10 cellular contexts compared by ENCODE assay signal in genomic region chr1:71307451-71307850, GRCh38.
DNase-seq lines count a peak whose midpoint lies in the region; ATAC-seq and TF ChIP-seq lines count a peak whose summit lies in the region.
"Had no signal": no experiment of that assay in that cellular context is flagged by ENCODE, and none has a peak within 500 bp of the region (broad histone marks: within the 10 kb centered on the region; RNA-seq: fewer than 3 reads in every experiment).

No MANE protein-coding gene starts in this region.

- no peaks in the 10 kb centered on the region for H4K20me1 ChIP-seq in Loucy (ENCODE audit: insufficient read depth, low read length, poor library complexity, severe bottlenecking)

- no peak overlapping the region for H3K9ac ChIP-seq in Loucy (ENCODE audit: low read depth, low read length, poor library complexity, severe bottlenecking)

- TF ChIP-seq CTCF in Loucy (conservative IDR thresholded peaks at IDR 0.05; ENCODE audit: low read length) (no peak), choroid plexus epithelial cell (conservative IDR thresholded peaks at IDR 0.05; ENCODE audit: low read depth, low read length) (no peak), psoas muscle (IDR thresholded peaks at IDR 0.05) (no peak)

- H3K36me3 ChIP-seq in Loucy (ENCODE audit: insufficient read depth, low read length) (no peaks in the 10 kb centered on the region), psoas muscle (ENCODE audit: insufficient read depth in 1 of 2, low read depth in 1 of 2) (no peaks in the 10 kb centered on the region)

- H3K4me1 ChIP-seq in Loucy (ENCODE audit: insufficient read depth, low read length, poor library complexity, severe bottlenecking) (peaks cover 6% of the 10 kb centered on the region), psoas muscle (no peaks in the 10 kb centered on the region)

- H3K9me3 ChIP-seq in Loucy (ENCODE audit: insufficient read depth, low read depth, low read length) = no peaks in the 10 kb centered on the region
- no peaks in the 10 kb centered on the region for H3K9me3 ChIP-seq in psoas muscle

- peak overlapping the region; percentile 88 for H2AFZ ChIP-seq in Loucy (ENCODE audit: low read length)

- no peaks in the 10 kb centered on the region for H3K9me2 ChIP-seq in Loucy (replicated peaks; ENCODE audit: low read depth, low read length)

- no peak overlapping the region for H3K4me3 ChIP-seq in Loucy (ENCODE audit: low read length, poor library complexity, severe bottlenecking)
- H3K4me3 ChIP-seq in choroid plexus epithelial cell (ENCODE audit: low read depth, low read length) = no peak overlapping the region
- no peak overlapping the region for H3K4me3 ChIP-seq in psoas muscle

- DNase-seq in AG08395 (ENCODE audit: low spot score) (peak; percentile 68), choroid plexus epithelial cell (ENCODE audit: low read depth) (peak; percentile 8), psoas muscle (no peak), NCI-H1092 treated with DMSO at 0.1 percent for 48 hours (lab: John Stamatoyannopoulos, UW) (no peak)
- DNase-seq in activated T-cell treated with anti-CD3 and anti-CD28 coated beads, Interleukin-2, amount 50 U/mL, for 1 hour = no peak
- no peak for DNase-seq in effector CD8-positive, alpha-beta T cell (lab: John Stamatoyannopoulos, UW)
- DNase-seq: activated CD4-positive, alpha-beta memory T cell treated with anti-CD3 and anti-CD28 coated beads, Interleukin-2, amount 10 ng/mL, durations not matched to agents 7 days and 5 days; COR-L47 had no signal

- no peaks in the 10 kb centered on the region for H3K79me2 ChIP-seq in Loucy (ENCODE audit: insufficient read depth, low read length)

- H3K27me3 ChIP-seq in Loucy (ENCODE audit: insufficient read depth, low read length, poor library complexity, severe bottlenecking) = no peaks in the 10 kb centered on the region
- H3K27me3 ChIP-seq in psoas muscle (ENCODE audit: insufficient read depth in 3 of 3, low read length in 2 of 3) = no peaks in the 10 kb centered on the region

- no peaks in the 10 kb centered on the region for H3F3A ChIP-seq in Loucy (ENCODE audit: low read depth)

- H3K27ac ChIP-seq in psoas muscle = no peak overlapping the region

- peak; percentile 79 for ATAC-seq in GM21529 (IDR thresholded peaks at IDR 0.05; ENCODE audit: unreplicated experiment)
- no peak for ATAC-seq in psoas muscle

- no peak overlapping the region for H3K4me2 ChIP-seq in Loucy (ENCODE audit: low read depth, low read length, poor library complexity, severe bottlenecking)

- intact Hi-C loops in psoas muscle (cut with DNase I) = no loop called here

Comparison
In these comparisons a context has a peak if more than half of its experiments do, and no peak if none do; other contexts are left out.
1. DNase-seq: peak in AG08395 (single experiment) and choroid plexus epithelial cell (single experiment); none in activated T-cell treated with anti-CD3 and anti-CD28 coated beads, Interleukin-2, amount 50 U/mL, for 1 hour (single experiment), effector CD8-positive, alpha-beta T cell (single experiment), psoas muscle (0 of 2) and NCI-H1092 treated with DMSO at 0.1 percent for 48 hours (single experiment).